ENCODE assay signal across 8 cellular contexts in genomic region chr7:36084485-36085091, GRCh38.
DNase-seq lines count a peak whose midpoint lies in the region; ATAC-seq, FAIRE-seq and TF ChIP-seq lines count a peak whose summit lies in the region.

No MANE protein-coding gene starts in this region.

- no peaks in the 10 kb centered on the region for H3K27me3 ChIP-seq in bronchial epithelial cell (ENCODE audit: control insufficient read depth, insufficient read depth, low read length)
- no peaks in the 10 kb centered on the region for H3K27me3 ChIP-seq in liver (ENCODE audit: control insufficient read depth in 4 of 4, insufficient read depth in 4 of 4, low read length in 3 of 4)

- peak; percentile 78 to 86 for TF ChIP-seq RAD21 in liver (IDR thresholded peaks at IDR 0.05)

- no peak for ATAC-seq in stimulated activated naive CD8-positive, alpha-beta T cell treated with anti-CD3 and anti-CD28 coated beads, Interleukin-15, amount 100 ng/mL, for 72 hours
- no peak for ATAC-seq in HG03565 (IDR thresholded peaks at IDR 0.05; ENCODE audit: unreplicated experiment)

- H3K4me1 Mint-ChIP-seq in stimulated activated naive CD8-positive, alpha-beta T cell treated with anti-CD3 and anti-CD28 coated beads, Interleukin-15, amount 100 ng/mL, for 72 hours, result no peaks in the 10 kb centered on the region

- peaks cover 7% of the 10 kb centered on the region for H3K27me3 Mint-ChIP-seq in stimulated activated naive CD8-positive, alpha-beta T cell treated with anti-CD3 and anti-CD28 coated beads, Interleukin-15, amount 100 ng/mL, for 72 hours

- H3K4me1 ChIP-seq in liver (ENCODE audit: control insufficient read depth in 4 of 4, insufficient read depth in 4 of 4, low read length in 3 of 4), result peaks cover 0 to 2% (median 0%) of the 10 kb centered on the region in 4 donors

- H3K9me3 ChIP-seq in liver (ENCODE audit: control insufficient read depth in 4 of 4, low read length in 3 of 4), result no peaks in the 10 kb centered on the region

- H3K4me3 Mint-ChIP-seq in stimulated activated naive CD8-positive, alpha-beta T cell treated with anti-CD3 and anti-CD28 coated beads, Interleukin-15, amount 100 ng/mL, for 72 hours, result no peak overlapping the region

- peak; percentile 49 for TF ChIP-seq CTCF in AG09309 (IDR thresholded peaks at IDR 0.05; ENCODE audit: control insufficient read depth, insufficient read depth, low read depth, low read length, missing control alignments)
- TF ChIP-seq CTCF in bronchial epithelial cell (IDR thresholded peaks at IDR 0.05; ENCODE audit: insufficient read depth, low read length, severe bottlenecking), result peak; percentile 77
- TF ChIP-seq CTCF in liver (IDR thresholded peaks at IDR 0.05; ENCODE audit: low read depth, low read length, missing input control), result peak; percentile 57

- DNase-seq in AG09309 (ENCODE audit: low read depth) (peak; percentile 8), NCI-H146 (lab: John Stamatoyannopoulos, UW) (peak; percentile 74), bronchial epithelial cell (ENCODE audit: low read depth) (peak; percentile 53), SKM-1 (lab: John Stamatoyannopoulos, UW; ENCODE audit: unreplicated experiment) (no peak)
- DNase-seq in stimulated activated naive CD8-positive, alpha-beta T cell treated with anti-CD3 and anti-CD28 coated beads, Interleukin-15, amount 100 ng/mL, for 72 hours, result no peak
- no peak for DNase-seq in activated T-cell treated with anti-CD3 and anti-CD28 coated beads, Interleukin-2, amount 50 U/mL, for 1 hour

- H3K4me3 ChIP-seq in AG09309 (ENCODE audit: control insufficient read depth, low read depth, low read length) (no peak overlapping the region), bronchial epithelial cell (ENCODE audit: low read depth, low read length) (no peak overlapping the region), liver (ENCODE audit: low read depth in 1 of 3, low read length in 3 of 3) (no peak overlapping the region)

- H3K9me3 Mint-ChIP-seq in stimulated activated naive CD8-positive, alpha-beta T cell treated with anti-CD3 and anti-CD28 coated beads, Interleukin-15, amount 100 ng/mL, for 72 hours, result peaks cover 8 to 15% of the 10 kb centered on the region in 2 donors

- H3K36me3 ChIP-seq in bronchial epithelial cell (ENCODE audit: control insufficient read depth, insufficient read depth, low read length), result no peaks in the 10 kb centered on the region
- no peaks in the 10 kb centered on the region for H3K36me3 ChIP-seq in liver (ENCODE audit: control insufficient read depth in 4 of 4, insufficient read depth in 3 of 4, low read depth in 1 of 4, low read length in 3 of 4)

- H3K9ac ChIP-seq in liver (ENCODE audit: low read depth in 1 of 2, low read length in 2 of 2), result no peak overlapping the region

- FAIRE-seq in bronchial epithelial cell (lab: Jason Lieb, UNC), result no peak

- no peak overlapping the region for H3K27ac ChIP-seq in liver (ENCODE audit: low read depth in 1 of 2, low read length in 2 of 2)

- WGBS in liver, result 72% methylated on average over 26 of the region's 26 CpGs

- no peak overlapping the region for H3K27ac Mint-ChIP-seq in stimulated activated naive CD8-positive, alpha-beta T cell treated with anti-CD3 and anti-CD28 coated beads, Interleukin-15, amount 100 ng/mL, for 72 hours

TF ChIP-seq in liver, 16 proteins besides CTCF, POLR2A, EP300 and RAD21:
- no peak for TF ChIP-seq ATF3 (IDR thresholded peaks at IDR 0.05)
- no peak for TF ChIP-seq NR2F2 (IDR thresholded peaks at IDR 0.05)
- peak; percentile 46 to 60 for TF ChIP-seq RXRA (IDR thresholded peaks at IDR 0.05)
- TF ChIP-seq HNF4A (conservative IDR thresholded peaks at IDR 0.05), result peak; percentile 23 to 37
- TF ChIP-seq MAX (IDR thresholded peaks at IDR 0.05), result no peak
- TF ChIP-seq EGR1 (IDR thresholded peaks at IDR 0.05; ENCODE audit: low read depth in 2 of 2), result no peak

Comparison
In these comparisons a context has a peak if more than half of its experiments do, and no peak if none do; other contexts are left out.
1. DNase-seq: peak in AG09309 (single experiment), NCI-H146 (single experiment) and bronchial epithelial cell (single experiment); none in stimulated activated naive CD8-positive, alpha-beta T cell treated with anti-CD3 and anti-CD28 coated beads, Interleukin-15, amount 100 ng/mL, for 72 hours (0 of 2), activated T-cell treated with anti-CD3 and anti-CD28 coated beads, Interleukin-2, amount 50 U/mL, for 1 hour (single experiment) and SKM-1 (single experiment).
2. Peak in every context shown above with its lines, with median percentiles within 50 percentile points of each other: CTCF ChIP-seq.